ENCODE assay signal across 18 cellular contexts in genomic region chr7:91357929-91358328, GRCh38.
DNase-seq lines count a peak whose midpoint lies in the region; FAIRE-seq and TF ChIP-seq lines count a peak whose summit lies in the region.
"Had no signal": no experiment of that assay in that cellular context is flagged by ENCODE, and none has a peak within 500 bp of the region (broad histone marks: within the 10 kb centered on the region; RNA-seq: fewer than 3 reads in every experiment).

No MANE protein-coding gene starts in this region.

- H3K9ac ChIP-seq in mammary epithelial cell (ENCODE audit: insufficient read depth, low read length) (no peak overlapping the region), mesenchymal stem cell (ENCODE audit: low read length) (no peak overlapping the region)

- no peak overlapping the region for H3K4me3 Mint-ChIP-seq in progenitor cell of endocrine pancreas (ENCODE audit: low read depth)
- H3K4me3 Mint-ChIP-seq: CD8-positive, alpha-beta memory T cell had no signal

- H3K79me2 ChIP-seq in mammary epithelial cell (ENCODE audit: insufficient read depth, low read length) = no peaks in the 10 kb centered on the region

- no peak overlapping the region for H2AK5ac ChIP-seq in mesenchymal stem cell (ENCODE audit: low read length, severe bottlenecking)

- H3K9me3 Mint-ChIP-seq in progenitor cell of endocrine pancreas (ENCODE audit: low read depth) = no peaks in the 10 kb centered on the region

- no peak overlapping the region for H3K27ac ChIP-seq in mammary epithelial cell (ENCODE audit: insufficient read depth, low read depth, low read length)
- no peak overlapping the region for H3K27ac ChIP-seq in breast epithelium
- peak overlapping the region; percentile 57 for H3K27ac ChIP-seq in vagina
- H3K27ac ChIP-seq in mesenchymal stem cell (ENCODE audit: low read length, poor library complexity, severe bottlenecking) = no peak overlapping the region
- H3K27ac ChIP-seq: RWPE1, SJCRH30 had no signal

- no peaks in the 10 kb centered on the region for H3K4me1 ChIP-seq in mammary epithelial cell (ENCODE audit: insufficient read depth, low read length)
- H3K4me1 ChIP-seq in breast epithelium = no peaks in the 10 kb centered on the region
- peaks cover 8% of the 10 kb centered on the region for H3K4me1 ChIP-seq in vagina
- H3K4me1 ChIP-seq in mesenchymal stem cell (ENCODE audit: control insufficient read depth, insufficient read depth, low read depth, low read length) = peaks cover 2% of the 10 kb centered on the region
- H3K4me1 ChIP-seq: SJCRH30 had no signal

- H3K27me3 Mint-ChIP-seq in progenitor cell of endocrine pancreas = no peaks in the 10 kb centered on the region
- H3K27me3 Mint-ChIP-seq: CD8-positive, alpha-beta memory T cell had no signal

- dilution Hi-C loops in mammary epithelial cell (cut with HindIII; ENCODE audit: low sequenced_read_pairs) = no loop called here

- H3K36me3 ChIP-seq in mammary epithelial cell (ENCODE audit: insufficient read depth, low read length) (no peaks in the 10 kb centered on the region), breast epithelium (no peaks in the 10 kb centered on the region), bronchial epithelial cell (ENCODE audit: control insufficient read depth, insufficient read depth, low read length) (no peaks in the 10 kb centered on the region), vagina (no peaks in the 10 kb centered on the region), mesenchymal stem cell (ENCODE audit: control insufficient read depth in 1 of 2, insufficient read depth in 2 of 2, low read depth in 1 of 2, low read length in 2 of 2) (no peaks in the 10 kb centered on the region)
- H3K36me3 ChIP-seq: SJCRH30 had no signal

- H4K8ac ChIP-seq in mesenchymal stem cell (ENCODE audit: low read length) = no peak overlapping the region

- H3K4ac ChIP-seq in mesenchymal stem cell (ENCODE audit: low read depth in 1 of 2, low read length in 2 of 2) = no peak overlapping the region

- no peaks in the 10 kb centered on the region for H4K20me1 ChIP-seq in mammary epithelial cell (ENCODE audit: insufficient read depth, low read length)

- FAIRE-seq in bronchial epithelial cell (lab: Jason Lieb, UNC) = no peak
- FAIRE-seq: A204.1, H54, HepG2 had no signal

- no peak overlapping the region for H3K14ac ChIP-seq in mesenchymal stem cell (ENCODE audit: low read length in 2 of 2)

- no peak overlapping the region for H2BK120ac ChIP-seq in mesenchymal stem cell (ENCODE audit: low read depth, low read length)

- H3K4me3 ChIP-seq in mammary epithelial cell (replicated peaks in 1 of 3; ENCODE audit: insufficient read depth in 1 of 3, low read depth in 2 of 3, low read length in 3 of 3) = no peak overlapping the region
- no peak overlapping the region for H3K4me3 ChIP-seq in breast epithelium
- no peak overlapping the region for H3K4me3 ChIP-seq in bronchial epithelial cell (ENCODE audit: low read depth, low read length)
- no peak overlapping the region for H3K4me3 ChIP-seq in fibroblast of villous mesenchyme (ENCODE audit: low read depth, low read length)
- no peak overlapping the region for H3K4me3 ChIP-seq in vagina
- no peak overlapping the region for H3K4me3 ChIP-seq in mesenchymal stem cell (ENCODE audit: insufficient read depth in 1 of 2, low read depth in 1 of 2, low read length in 2 of 2)
- H3K4me3 ChIP-seq: SJCRH30 had no signal

- intact Hi-C loops in mammary epithelial cell (cut with micrococcal nuclease) = no loop called here
- intact Hi-C loops in breast epithelium (cut with DNase I; ENCODE audit: low total_unique reads) = no loop called here
- intact Hi-C loops in vagina (cut with DNase I) = no loop called here

- no peaks in the 10 kb centered on the region for H3K4me1 Mint-ChIP-seq in progenitor cell of endocrine pancreas (ENCODE audit: low read depth)
- H3K4me1 Mint-ChIP-seq: CD8-positive, alpha-beta memory T cell had no signal

- H4K91ac ChIP-seq in mesenchymal stem cell (ENCODE audit: low read length) = no peak overlapping the region

- BruUV-seq in mammary epithelial cell (replicated peaks; lab: Mats Ljungman, UMichigan) = no TSS peak

- H3K9me3 ChIP-seq in mammary epithelial cell (replicated peaks; ENCODE audit: insufficient read depth, low read length) (no peaks in the 10 kb centered on the region), breast epithelium (no peaks in the 10 kb centered on the region), vagina (no peaks in the 10 kb centered on the region), mesenchymal stem cell (ENCODE audit: control insufficient read depth, low read length) (no peaks in the 10 kb centered on the region)
- H3K9me3 ChIP-seq: SJCRH30 had no signal

- H3K4me2 ChIP-seq in mammary epithelial cell (ENCODE audit: insufficient read depth, low read depth, low read length) (no peak overlapping the region), mesenchymal stem cell (ENCODE audit: low read length, poor library complexity, severe bottlenecking) (no peak overlapping the region)

- no peak overlapping the region for H3K18ac ChIP-seq in mesenchymal stem cell (ENCODE audit: low read depth in 1 of 2, low read length in 2 of 2)

- H3K23ac ChIP-seq in mesenchymal stem cell (ENCODE audit: low read length in 2 of 2) = no peak overlapping the region

- in situ Hi-C loops in mammary epithelial cell (cut with MboI; ENCODE audit: low sequenced_read_pairs in 2 of 2) = no loop called here

- WGBS in mammary epithelial cell (ENCODE audit: low coverage, missing lambda C conversion rate) = 85% methylated on average over 1 of the region's 1 CpG
- WGBS in mesenchymal stem cell = no CpG with 5 or more reads among the region's 1 CpG

- no peak overlapping the region for H2BK15ac ChIP-seq in mesenchymal stem cell (ENCODE audit: low read depth, poor library complexity, severe bottlenecking)

- no peaks in the 10 kb centered on the region for H3K36me3 Mint-ChIP-seq in progenitor cell of endocrine pancreas (ENCODE audit: insufficient read depth)
- H3K36me3 Mint-ChIP-seq: CD8-positive, alpha-beta memory T cell had no signal

- peaks cover 21% of the 10 kb centered on the region for H3K27me3 ChIP-seq in mammary epithelial cell (ENCODE audit: insufficient read depth, low read length)
- no peaks in the 10 kb centered on the region for H3K27me3 ChIP-seq in breast epithelium
- peaks cover 2% of the 10 kb centered on the region for H3K27me3 ChIP-seq in bronchial epithelial cell (ENCODE audit: control insufficient read depth, insufficient read depth, low read length)
- H3K27me3 ChIP-seq in vagina = no peaks in the 10 kb centered on the region
- peaks cover 0 to 4% of the 10 kb centered on the region in 2 experiments for H3K27me3 ChIP-seq in mesenchymal stem cell (ENCODE audit: control insufficient read depth in 1 of 2, insufficient read depth in 1 of 2, low read length in 2 of 2)
- H3K27me3 ChIP-seq: SJCRH30 had no signal

- H2BK12ac ChIP-seq in mesenchymal stem cell (ENCODE audit: low read length in 2 of 2) = no peak overlapping the region

- H2AFZ ChIP-seq in mammary epithelial cell (ENCODE audit: low read depth, low read length) (no peak overlapping the region), mesenchymal stem cell (ENCODE audit: low read depth, low read length) (no peak overlapping the region)

- CTCF ChIA-PET in mammary epithelial cell (lab: Charles Lee; ENCODE audit: low non-redundant PET) = no interaction called here

- DNase-seq in mammary epithelial cell (peak; percentile 2), breast epithelium (ENCODE audit: low spot score in 2 of 2) (no peak), bronchial epithelial cell (ENCODE audit: low read depth) (peak; percentile 4), fibroblast of villous mesenchyme (ENCODE audit: low read depth) (peak; percentile 15), vagina (ENCODE audit: extremely low spot score in 2 of 2) (no peak), mesenchymal stem cell (no peak), GDM1 (lab: John Stamatoyannopoulos, UW) (no peak), progenitor cell of endocrine pancreas (ENCODE audit: low spot score, unreplicated experiment) (no peak)
- DNase-seq: C1 segment of cervical spinal cord; CD8-positive, alpha-beta memory T cell; KBM-7; NCI-H1694; NCI-H774; SJCRH30 had no signal

- no peaks in the 10 kb centered on the region for H3K79me1 ChIP-seq in mesenchymal stem cell (replicated peaks; ENCODE audit: low read length, poor library complexity, severe bottlenecking)

- H3K27ac Mint-ChIP-seq in progenitor cell of endocrine pancreas = no peak overlapping the region
- H3K27ac Mint-ChIP-seq: CD8-positive, alpha-beta memory T cell had no signal

- no peak for TF ChIP-seq CTCF in mammary epithelial cell (conservative IDR thresholded peaks at IDR 0.05 in 1 of 2, IDR thresholded peaks at IDR 0.05 in 1 of 2; ENCODE audit: extremely low read depth in 1 of 2, insufficient read depth in 1 of 2, low read depth in 1 of 2, low read length in 2 of 2)
- TF ChIP-seq CTCF in breast epithelium (IDR thresholded peaks at IDR 0.05) = no peak
- no peak for TF ChIP-seq CTCF in bronchial epithelial cell (IDR thresholded peaks at IDR 0.05; ENCODE audit: insufficient read depth, low read length, severe bottlenecking)
- TF ChIP-seq CTCF in fibroblast of villous mesenchyme (IDR thresholded peaks at IDR 0.05; ENCODE audit: insufficient read depth, low read depth, low read length) = no peak
- no peak for TF ChIP-seq CTCF in vagina (IDR thresholded peaks at IDR 0.05)
- TF ChIP-seq CTCF in progenitor cell of endocrine pancreas (IDR thresholded peaks at IDR 0.05; ENCODE audit: unreplicated experiment) = no peak

- no peak for TF ChIP-seq POLR2A in breast epithelium (IDR thresholded peaks at IDR 0.05)
- no peak for TF ChIP-seq POLR2A in vagina (IDR thresholded peaks at IDR 0.05)

- H2BK5ac ChIP-seq in mesenchymal stem cell (ENCODE audit: low read depth, low read length, poor library complexity, severe bottlenecking) = no peak overlapping the region

Comparison
In these comparisons a context has a peak if more than half of its experiments do, and no peak if none do; other contexts are left out.
1. DNase-seq: peak in mammary epithelial cell (single experiment), bronchial epithelial cell (single experiment) and fibroblast of villous mesenchyme (single experiment); none in breast epithelium (0 of 2), vagina (0 of 2), mesenchymal stem cell (single experiment), GDM1 (single experiment) and progenitor cell of endocrine pancreas (single experiment).